1 cellular context compared by ENCODE assay signal in genomic region chr17:33976816-33977215, GRCh38.
TF ChIP-seq lines count a peak whose summit lies in the region.

No MANE protein-coding gene starts in this region.

TF ChIP-seq in SK-N-SH treated with all-trans-retinoic acid at 6 μM for 48 hours, 23 proteins besides CTCF, POLR2A, EP300 and RAD21 (continued from another document):
- TF ChIP-seq, protein P1, sequence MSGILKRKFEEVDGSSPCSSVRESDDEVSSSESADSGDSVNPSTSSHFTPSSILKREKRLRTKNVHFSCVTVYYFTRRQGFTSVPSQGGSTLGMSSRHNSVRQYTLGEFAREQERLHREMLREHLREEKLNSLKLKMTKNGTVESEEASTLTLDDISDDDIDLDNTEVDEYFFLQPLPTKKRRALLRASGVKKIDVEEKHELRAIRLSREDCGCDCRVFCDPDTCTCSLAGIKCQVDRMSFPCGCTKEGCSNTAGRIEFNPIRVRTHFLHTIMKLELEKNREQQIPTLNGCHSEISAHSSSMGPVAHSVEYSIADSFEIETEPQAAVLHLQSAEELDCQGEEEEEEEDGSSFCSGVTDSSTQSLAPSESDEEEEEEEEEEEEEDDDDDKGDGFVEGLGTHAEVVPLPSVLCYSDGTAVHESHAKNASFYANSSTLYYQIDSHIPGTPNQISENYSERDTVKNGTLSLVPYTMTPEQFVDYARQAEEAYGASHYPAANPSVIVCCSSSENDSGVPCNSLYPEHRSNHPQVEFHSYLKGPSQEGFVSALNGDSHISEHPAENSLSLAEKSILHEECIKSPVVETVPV (CRISPR knock-in tag; IDR thresholded peaks at IDR 0.05) = no peak
- TF ChIP-seq TCF4 (CRISPR knock-in tag; IDR thresholded peaks at IDR 0.05; ENCODE audit: borderline replicate concordance) (peak; percentile 92), TOX (CRISPR knock-in tag; IDR thresholded peaks at IDR 0.05; ENCODE audit: borderline replicate concordance) (no peak), ZNF70 (CRISPR knock-in tag; IDR thresholded peaks at IDR 0.05) (no peak), ZFP30 (CRISPR knock-in tag; IDR thresholded peaks at IDR 0.05) (no peak), ZFP3 (CRISPR knock-in tag; IDR thresholded peaks at IDR 0.05) (no peak), CSDC2 (CRISPR knock-in tag; IDR thresholded peaks at IDR 0.05) (no peak)
TF ChIP-seq in SK-N-SH treated with all-trans-retinoic acid at 6 μM for 48 hours: peak in this region for 3.
